1 cellular context compared by ENCODE assay signal in genomic region chr3:49421890-49422378, GRCh38.
TF ChIP-seq lines count a peak whose summit lies in the region.

No MANE protein-coding gene starts in this region.

TF ChIP-seq in liver, 16 proteins besides CTCF, POLR2A, EP300 and RAD21 (continued from another document):
- no peak for TF ChIP-seq GABPA (IDR thresholded peaks at IDR 0.05 in 1 of 2, conservative IDR thresholded peaks at IDR 0.05 in 1 of 2)
- TF ChIP-seq, protein P1, sequence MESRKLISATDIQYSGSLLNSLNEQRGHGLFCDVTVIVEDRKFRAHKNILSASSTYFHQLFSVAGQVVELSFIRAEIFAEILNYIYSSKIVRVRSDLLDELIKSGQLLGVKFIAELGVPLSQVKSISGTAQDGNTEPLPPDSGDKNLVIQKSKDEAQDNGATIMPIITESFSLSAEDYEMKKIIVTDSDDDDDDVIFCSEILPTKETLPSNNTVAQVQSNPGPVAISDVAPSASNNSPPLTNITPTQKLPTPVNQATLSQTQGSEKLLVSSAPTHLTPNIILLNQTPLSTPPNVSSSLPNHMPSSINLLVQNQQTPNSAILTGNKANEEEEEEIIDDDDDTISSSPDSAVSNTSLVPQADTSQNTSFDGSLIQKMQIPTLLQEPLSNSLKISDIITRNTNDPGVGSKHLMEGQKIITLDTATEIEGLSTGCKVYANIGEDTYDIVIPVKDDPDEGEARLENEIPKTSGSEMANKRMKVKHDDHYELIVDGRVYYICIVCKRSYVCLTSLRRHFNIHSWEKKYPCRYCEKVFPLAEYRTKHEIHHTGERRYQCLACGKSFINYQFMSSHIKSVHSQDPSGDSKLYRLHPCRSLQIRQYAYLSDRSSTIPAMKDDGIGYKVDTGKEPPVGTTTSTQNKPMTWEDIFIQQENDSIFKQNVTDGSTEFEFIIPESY (IDR thresholded peaks at IDR 0.05), result no peak
